Comparison of ENCODE assay signal across 22 cellular contexts in the genomic region with DNA sequence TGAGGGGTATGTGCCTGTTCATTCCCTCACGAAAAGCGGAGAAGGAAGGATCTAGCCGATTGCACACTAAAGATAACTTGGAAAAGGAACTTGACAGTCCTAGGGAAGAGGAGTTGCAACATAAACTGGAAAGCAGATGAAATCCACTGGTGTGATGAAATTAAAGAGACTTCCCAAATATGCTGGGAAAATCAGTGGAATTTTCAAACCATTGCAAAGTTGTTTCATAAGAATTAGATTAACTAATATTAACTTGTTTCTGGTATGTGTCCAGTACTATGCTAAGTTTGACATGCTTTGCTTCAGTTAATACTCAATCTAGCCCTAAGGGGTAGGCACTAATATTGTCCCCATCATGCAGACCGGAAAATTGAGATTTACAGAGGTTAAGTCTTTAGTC.
DNase-seq lines count a peak whose midpoint lies in the region; ATAC-seq and TF ChIP-seq lines count a peak whose summit lies in the region.
"Had no signal": no experiment of that assay in that cellular context is flagged by ENCODE, and none has a peak within 500 bp of the region (broad histone marks: within the 10 kb centered on the region; RNA-seq: fewer than 3 reads in every experiment).

No MANE protein-coding gene starts in this region.

- H3K36me3 ChIP-seq in breast epithelium, result no peaks in the 10 kb centered on the region
- H3K36me3 ChIP-seq in left ventricle myocardium inferior, result no peaks in the 10 kb centered on the region
- H3K36me3 ChIP-seq: esophagus muscularis mucosa had no signal

- H3K27me3 ChIP-seq in breast epithelium, result no peaks in the 10 kb centered on the region
- H3K27me3 ChIP-seq in left ventricle myocardium inferior (ENCODE audit: low read depth), result no peaks in the 10 kb centered on the region
- H3K27me3 ChIP-seq: esophagus muscularis mucosa had no signal

- peaks cover 0 to 4% of the 10 kb centered on the region in 2 donors for H3K9me3 ChIP-seq in breast epithelium
- peaks cover 6% of the 10 kb centered on the region for H3K9me3 ChIP-seq in left ventricle myocardium inferior (replicated peaks)
- H3K9me3 ChIP-seq: esophagus muscularis mucosa had no signal

- DNase-seq in MCF 10A (ENCODE audit: unreplicated experiment) (peak; percentile 63), breast epithelium (ENCODE audit: low spot score in 2 of 2) (no peak), dedifferentiated amniotic fluid mesenchymal stem cell (ENCODE audit: extremely low spot score) (peak; percentile 52), left ventricle myocardium inferior (no peak), stromal cell of bone marrow (ENCODE audit: low read depth) (peak; percentile 37), mesothelial cell of epicardium (ENCODE audit: low spot score in 2 of 2, unreplicated experiment in 2 of 2) (no peak)
- no peak for DNase-seq in activated CD4-positive, alpha-beta T cell treated with anti-CD3 and anti-CD28 coated beads, Interleukin-2, amount 10 ng/mL, durations not matched to agents 7 days and 5 days
- DNase-seq: activated CD4-positive, alpha-beta T cell treated with anti-CD3 and anti-CD28 coated beads, Interleukin-2, amount 50 U/mL, for 1 hour; activated naive CD4-positive, alpha-beta T cell treated with anti-CD3 and anti-CD28 coated beads for 36 hours; CD4-positive, alpha-beta T cell; DMS79 treated with DMSO at 0.1 percent for 48 hours; hypothalamus; KBM-7; midbrain; NCI-H2029 treated with DMSO at 0.1 percent for 48 hours; stimulated activated naive CD4-positive, alpha-beta T cell had no signal

- no peak for TF ChIP-seq POLR2A in breast epithelium (IDR thresholded peaks at IDR 0.05)

- H3K4me1 ChIP-seq in breast epithelium (no peaks in the 10 kb centered on the region), left ventricle myocardium inferior (no peaks in the 10 kb centered on the region)
- H3K4me1 ChIP-seq: esophagus muscularis mucosa had no signal

- H3K27ac ChIP-seq in breast epithelium, result peak overlapping the region in 1 of 2 donors; percentile 82
- peak overlapping the region; percentile 11 for H3K27ac ChIP-seq in left ventricle myocardium inferior (replicated peaks)
- H3K27ac ChIP-seq: esophagus muscularis mucosa had no signal

- no peak overlapping the region for H3K4me3 ChIP-seq in breast epithelium
- no peak overlapping the region for H3K4me3 ChIP-seq in left ventricle myocardium inferior
- H3K4me3 ChIP-seq: esophagus muscularis mucosa had no signal

- H3K27ac Mint-ChIP-seq in MCF 10A (ENCODE audit: low read depth, unreplicated experiment) (no peak overlapping the region), mesothelial cell of epicardium (no peak overlapping the region)
- no peak overlapping the region for H3K27ac Mint-ChIP-seq in activated CD4-positive, alpha-beta T cell treated with anti-CD3 and anti-CD28 coated beads, Interleukin-2, amount 10 ng/mL, durations not matched to agents 7 days and 5 days
- H3K27ac Mint-ChIP-seq: activated naive CD4-positive, alpha-beta T cell treated with anti-CD3 and anti-CD28 coated beads for 36 hours; brain; CD4-positive, alpha-beta T cell; dendritic cell treated with granulocyte-macrophage colony-stimulating factor and Interleukin-4, amounts not matched to agents 40 ng/mL and 50 ng/mL, for 4 days; type B pancreatic cell had no signal

- intact Hi-C loops in MCF 10A (cut with micrococcal nuclease) (loop anchor here (5.0 kb wide), 1 partner anchor 224 kb away; a partner anchor contains a TSS), breast epithelium (cut with DNase I; ENCODE audit: low total_unique reads) (no loop called here), left ventricle myocardium inferior (cut with micrococcal nuclease) (no loop called here)

- H3K4me1 Mint-ChIP-seq in MCF 10A (ENCODE audit: insufficient read depth, unreplicated experiment), result peaks cover 15% of the 10 kb centered on the region
- peaks cover 2% of the 10 kb centered on the region for H3K4me1 Mint-ChIP-seq in activated CD4-positive, alpha-beta T cell treated with anti-CD3 and anti-CD28 coated beads, Interleukin-2, amount 10 ng/mL, durations not matched to agents 7 days and 5 days
- peaks cover 15% of the 10 kb centered on the region for H3K4me1 Mint-ChIP-seq in mesothelial cell of epicardium
- H3K4me1 Mint-ChIP-seq: neural crest cell had no signal

- H3K36me3 Mint-ChIP-seq in MCF 10A (ENCODE audit: insufficient read depth, unreplicated experiment), result peaks cover 7% of the 10 kb centered on the region
- H3K36me3 Mint-ChIP-seq in activated CD4-positive, alpha-beta T cell treated with anti-CD3 and anti-CD28 coated beads, Interleukin-2, amount 10 ng/mL, durations not matched to agents 7 days and 5 days (ENCODE audit: low read depth), result no peaks in the 10 kb centered on the region
- H3K36me3 Mint-ChIP-seq in mesothelial cell of epicardium, result no peaks in the 10 kb centered on the region
- H3K36me3 Mint-ChIP-seq: brain had no signal

- TF ChIP-seq CTCF in MCF 10A (IDR thresholded peaks at IDR 0.05; ENCODE audit: unreplicated experiment), result no peak
- TF ChIP-seq CTCF in breast epithelium (IDR thresholded peaks at IDR 0.05), result no peak
- no peak for TF ChIP-seq CTCF in left ventricle myocardium inferior (IDR thresholded peaks at IDR 0.05; ENCODE audit: borderline replicate concordance)
- no peak for TF ChIP-seq CTCF in mesothelial cell of epicardium (IDR thresholded peaks at IDR 0.05; ENCODE audit: unreplicated experiment)

- no peak for ATAC-seq in HG02852 (IDR thresholded peaks at IDR 0.05; ENCODE audit: unreplicated experiment)

- H3K27me3 Mint-ChIP-seq in MCF 10A (ENCODE audit: insufficient read depth, unreplicated experiment), result no peaks in the 10 kb centered on the region
- no peaks in the 10 kb centered on the region for H3K27me3 Mint-ChIP-seq in activated CD4-positive, alpha-beta T cell treated with anti-CD3 and anti-CD28 coated beads, Interleukin-2, amount 10 ng/mL, durations not matched to agents 7 days and 5 days
- H3K27me3 Mint-ChIP-seq in mesothelial cell of epicardium (ENCODE audit: low read depth), result no peaks in the 10 kb centered on the region
- H3K27me3 Mint-ChIP-seq: brain; CD4-positive, alpha-beta T cell; dendritic cell treated with granulocyte-macrophage colony-stimulating factor and Interleukin-4, amounts not matched to agents 40 ng/mL and 50 ng/mL, for 4 days; type B pancreatic cell had no signal

- BruUV-seq in MCF 10A (replicated peaks; lab: Mats Ljungman, UMichigan), result no TSS peak

- POLR2A ChIA-PET in MCF 10A (lab: Yijun Ruan, JAX), result interaction anchor here (1.3 to 4.4 kb wide), 2 partner anchors 15 to 129 kb away, joined by 3 to 17 read pairs; no protein-coding TSS in a partner anchor
- POLR2A ChIA-PET in activated CD4-positive, alpha-beta T cell treated with anti-CD3 and anti-CD28 coated beads, Interleukin-2, amount 10 ng/mL, durations not matched to agents 7 days and 5 days (lab: Charles Lee), result no interaction called here

- CTCF ChIA-PET in MCF 10A (lab: Yijun Ruan, JAX), result interaction anchor here (0.7 kb wide), 1 partner anchor 15 kb away, joined by 3 read pairs; no protein-coding TSS in a partner anchor
- CTCF ChIA-PET in activated CD4-positive, alpha-beta T cell treated with anti-CD3 and anti-CD28 coated beads, Interleukin-2, amount 10 ng/mL, durations not matched to agents 7 days and 5 days (lab: Charles Lee), result no interaction called here

- H3K9me3 Mint-ChIP-seq in MCF 10A (ENCODE audit: unreplicated experiment) (no peaks in the 10 kb centered on the region), mesothelial cell of epicardium (peaks cover 4% of the 10 kb centered on the region)
- H3K9me3 Mint-ChIP-seq in activated CD4-positive, alpha-beta T cell treated with anti-CD3 and anti-CD28 coated beads, Interleukin-2, amount 10 ng/mL, durations not matched to agents 7 days and 5 days, result no peaks in the 10 kb centered on the region
- H3K9me3 Mint-ChIP-seq: dendritic cell treated with granulocyte-macrophage colony-stimulating factor and Interleukin-4, amounts not matched to agents 40 ng/mL and 50 ng/mL, for 4 days; neural crest cell; type B pancreatic cell had no signal

- no peak overlapping the region for H3K4me3 Mint-ChIP-seq in MCF 10A (ENCODE audit: unreplicated experiment)
- H3K4me3 Mint-ChIP-seq in activated CD4-positive, alpha-beta T cell treated with anti-CD3 and anti-CD28 coated beads, Interleukin-2, amount 10 ng/mL, durations not matched to agents 7 days and 5 days, result no peak overlapping the region
- no peak overlapping the region for H3K4me3 Mint-ChIP-seq in mesothelial cell of epicardium
- H3K4me3 Mint-ChIP-seq: activated naive CD4-positive, alpha-beta T cell treated with anti-CD3 and anti-CD28 coated beads for 36 hours; brain; CD4-positive, alpha-beta T cell; dendritic cell treated with granulocyte-macrophage colony-stimulating factor and Interleukin-4, amounts not matched to agents 40 ng/mL and 50 ng/mL, for 4 days; neural crest cell; type B pancreatic cell had no signal

Comparison
In these comparisons a context has a peak if more than half of its experiments do, and no peak if none do; other contexts are left out.
1. DNase-seq: peak in MCF 10A (single experiment), dedifferentiated amniotic fluid mesenchymal stem cell (single experiment) and stromal cell of bone marrow (single experiment); none in breast epithelium (0 of 2), left ventricle myocardium inferior (single experiment), activated CD4-positive, alpha-beta T cell treated with anti-CD3 and anti-CD28 coated beads, Interleukin-2, amount 10 ng/mL, durations not matched to agents 7 days and 5 days (single experiment) and mesothelial cell of epicardium (0 of 2).